8 cellular contexts compared by ENCODE assay signal in the genomic region with DNA sequence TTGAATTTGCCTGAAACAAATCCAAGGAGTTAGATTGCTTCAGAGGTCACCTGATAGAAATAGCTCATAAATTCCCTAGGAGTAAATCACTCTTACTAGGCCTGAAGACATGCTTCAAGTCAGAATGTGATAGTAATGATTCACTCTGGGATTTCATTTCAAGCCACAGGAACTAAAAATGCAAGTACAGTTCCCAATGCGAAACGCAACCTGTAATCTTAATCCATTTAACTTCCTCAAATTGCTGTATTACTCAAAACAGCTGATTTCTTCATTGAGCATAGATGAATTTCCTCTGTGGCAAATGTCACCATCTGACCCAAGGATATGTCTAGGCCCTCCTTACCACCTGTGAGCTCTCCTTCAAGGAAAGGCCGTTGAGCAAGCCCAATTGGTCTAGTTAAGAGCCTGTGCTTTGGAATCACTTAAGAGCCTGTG. TPM values are rescaled to one million over a fixed set of nuclear protein-coding genes. Genes with fewer than 3 reads are reported as not detected.
DNase-seq lines count a peak whose midpoint lies in the region; ATAC-seq and TF ChIP-seq lines count a peak whose summit lies in the region.

No MANE protein-coding gene starts in this region.

- peaks cover 30% of the 10 kb centered on the region for H3K4me1 Mint-ChIP-seq in activated naive CD4-positive, alpha-beta T cell treated with anti-CD3 and anti-CD28 coated beads for 36 hours (ENCODE audit: low read depth)
- H3K4me1 Mint-ChIP-seq in activated naive CD4-positive, alpha-beta T cell treated with anti-CD3 and anti-CD28 coated beads, Interleukin-2, amount 10 ng/mL, durations not matched to agents 7 days and 5 days: peaks cover 18% of the 10 kb centered on the region

- peak; percentile 68 for ATAC-seq in HG03064 (IDR thresholded peaks at IDR 0.05; ENCODE audit: low read depth, unreplicated experiment)

- no peak overlapping the region for H3K4me3 Mint-ChIP-seq in activated naive CD4-positive, alpha-beta T cell treated with anti-CD3 and anti-CD28 coated beads for 36 hours
- no peak overlapping the region for H3K4me3 Mint-ChIP-seq in activated naive CD4-positive, alpha-beta T cell treated with anti-CD3 and anti-CD28 coated beads, Interleukin-2, amount 10 ng/mL, durations not matched to agents 7 days and 5 days

- no peak for TF ChIP-seq CTCF in retinal pigment epithelial cell (conservative IDR thresholded peaks at IDR 0.05; ENCODE audit: low read depth, low read length)

- CTCF ChIA-PET in activated naive CD4-positive, alpha-beta T cell treated with anti-CD3 and anti-CD28 coated beads for 36 hours (lab: Charles Lee): interaction anchor here (0.6 to 1.3 kb wide), 9 partner anchors 14 to 90 kb away, joined by 3 to 6 read pairs (median 3); no protein-coding TSS in a partner anchor
- CTCF ChIA-PET in activated naive CD4-positive, alpha-beta T cell treated with anti-CD3 and anti-CD28 coated beads, Interleukin-2, amount 10 ng/mL, durations not matched to agents 7 days and 5 days (lab: Charles Lee): no interaction called here

- no peaks in the 10 kb centered on the region for H3K9me3 Mint-ChIP-seq in activated naive CD4-positive, alpha-beta T cell treated with anti-CD3 and anti-CD28 coated beads for 36 hours
- no peaks in the 10 kb centered on the region for H3K9me3 Mint-ChIP-seq in activated naive CD4-positive, alpha-beta T cell treated with anti-CD3 and anti-CD28 coated beads, Interleukin-2, amount 10 ng/mL, durations not matched to agents 7 days and 5 days

- H3K36me3 Mint-ChIP-seq in activated naive CD4-positive, alpha-beta T cell treated with anti-CD3 and anti-CD28 coated beads for 36 hours (ENCODE audit: low read depth): no peaks in the 10 kb centered on the region
- H3K36me3 Mint-ChIP-seq in activated naive CD4-positive, alpha-beta T cell treated with anti-CD3 and anti-CD28 coated beads, Interleukin-2, amount 10 ng/mL, durations not matched to agents 7 days and 5 days: no peaks in the 10 kb centered on the region

- H3K27me3 Mint-ChIP-seq in activated naive CD4-positive, alpha-beta T cell treated with anti-CD3 and anti-CD28 coated beads for 36 hours (ENCODE audit: low read depth): no peaks in the 10 kb centered on the region
- peaks cover 17% of the 10 kb centered on the region for H3K27me3 Mint-ChIP-seq in activated naive CD4-positive, alpha-beta T cell treated with anti-CD3 and anti-CD28 coated beads, Interleukin-2, amount 10 ng/mL, durations not matched to agents 7 days and 5 days

- peak; percentile 42 for DNase-seq in activated naive CD4-positive, alpha-beta T cell treated with anti-CD3 and anti-CD28 coated beads for 36 hours
- DNase-seq in activated naive CD4-positive, alpha-beta T cell treated with anti-CD3 and anti-CD28 coated beads, Interleukin-2, amount 10 ng/mL, durations not matched to agents 7 days and 5 days: no peak
- peak; percentile 89 for DNase-seq in SKM-1 treated with dmso at 0.1 percent for 144 hours (lab: John Stamatoyannopoulos, UW; ENCODE audit: unreplicated experiment)
- peak; percentile 64 for DNase-seq in retinal pigment epithelial cell (ENCODE audit: low read depth)
- no peak for DNase-seq in activated gamma-delta T cell treated with Interleukin-2 at 50 U/mL for 16 hours
- DNase-seq in COLO829 (ENCODE audit: low spot score): no peak
- DNase-seq in NCI-H128 (lab: John Stamatoyannopoulos, UW; ENCODE audit: unreplicated experiment): no peak

- intact Hi-C loops in activated naive CD4-positive, alpha-beta T cell treated with anti-CD3 and anti-CD28 coated beads for 36 hours (cut with micrococcal nuclease): loop anchor here (1.0 to 10.0 kb wide), 8 partner anchors 15 to 662 kb away; no protein-coding TSS in a partner anchor

- H3K27ac Mint-ChIP-seq in activated naive CD4-positive, alpha-beta T cell treated with anti-CD3 and anti-CD28 coated beads for 36 hours: no peak overlapping the region
- H3K27ac Mint-ChIP-seq in activated naive CD4-positive, alpha-beta T cell treated with anti-CD3 and anti-CD28 coated beads, Interleukin-2, amount 10 ng/mL, durations not matched to agents 7 days and 5 days: no peak overlapping the region

- H3K4me3 ChIP-seq in retinal pigment epithelial cell (ENCODE audit: low read length): no peak overlapping the region

RNA-seq across cellular contexts. Expression of a gene that starts 32.1 kb away (rescaled TPM):
- total RNA-seq in activated naive CD4-positive, alpha-beta T cell treated with anti-CD3 and anti-CD28 coated beads for 36 hours: 100 to 1,000 TPM in 1 of 2 experiments, 10 to 100 TPM in 1; 93.4 to 103 TPM

Comparison
In these comparisons a context has a peak if more than half of its experiments do, and no peak if none do; other contexts are left out.
1. DNase-seq: peak in activated naive CD4-positive, alpha-beta T cell treated with anti-CD3 and anti-CD28 coated beads for 36 hours (single experiment), SKM-1 treated with dmso at 0.1 percent for 144 hours (single experiment) and retinal pigment epithelial cell (single experiment); none in activated naive CD4-positive, alpha-beta T cell treated with anti-CD3 and anti-CD28 coated beads, Interleukin-2, amount 10 ng/mL, durations not matched to agents 7 days and 5 days (single experiment), activated gamma-delta T cell treated with Interleukin-2 at 50 U/mL for 16 hours (single experiment), COLO829 (single experiment) and NCI-H128 (single experiment).